In the genomic region with DNA sequence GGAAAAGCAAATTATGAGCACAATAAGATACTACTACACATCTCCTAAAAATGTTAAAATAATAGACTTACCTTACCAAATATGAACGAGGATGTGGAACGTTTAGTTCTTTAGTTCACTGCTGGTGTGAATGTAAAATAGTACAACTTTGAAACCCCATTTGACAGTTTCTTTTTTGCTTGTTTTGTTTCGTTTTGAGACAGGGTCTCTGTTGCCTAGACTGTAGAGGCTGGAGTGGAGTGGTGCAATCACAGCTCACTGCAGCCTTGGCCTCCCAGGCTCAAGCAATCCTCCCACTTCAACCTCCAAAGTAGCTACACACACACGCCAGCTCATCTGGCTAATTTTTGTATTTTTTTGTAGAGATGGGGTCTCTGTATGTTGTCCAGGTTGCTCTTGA, we compare ENCODE assay signal across 22 cellular contexts.
"Had no signal": no experiment of that assay in that cellular context is flagged by ENCODE, and none has a peak within 500 bp of the region (broad histone marks: within the 10 kb centered on the region; RNA-seq: fewer than 3 reads in every experiment).

No MANE protein-coding gene starts in this region.

- H3K9me3 ChIP-seq: body of pancreas, heart left ventricle, prostate gland, tibial artery had no signal

- H3K27ac ChIP-seq: body of pancreas, cardiac muscle cell, epithelial cell of prostate, heart left ventricle, prostate gland, tibial artery, VCaP had no signal

- H3K27me3 ChIP-seq: body of pancreas, cardiac muscle cell, heart left ventricle, tibial artery had no signal

- H3K36me3 ChIP-seq: cardiac muscle cell, heart left ventricle, prostate gland, tibial artery had no signal

- ATAC-seq: activated CD4-positive, CD25-positive, alpha-beta regulatory T cell treated with anti-CD3 and anti-CD28 coated beads, Interleukin-2, amount 50 U/mL, for 24 hours; activated CD8-positive, alpha-beta memory T cell treated with anti-CD3 and anti-CD28 coated beads, Interleukin-2, amount 10 ng/mL, durations not matched to agents 7 days and 5 days; activated CD8-positive, alpha-beta T cell treated with anti-CD3 and anti-CD28 coated beads for 36 hours; activated naive CD8-positive, alpha-beta T cell treated with anti-CD3 and anti-CD28 coated beads, Interleukin-2, amount 50 U/mL, for 24 hours; body of pancreas; heart left ventricle; natural killer cell had no signal

- H3K4me1 ChIP-seq: body of pancreas, heart left ventricle, prostate gland, tibial artery had no signal

- H3K4me3 ChIP-seq: body of pancreas, cardiac muscle cell, heart left ventricle, prostate gland, tibial artery had no signal

- DNase-seq: activated CD4-positive, alpha-beta T cell treated with anti-CD3 and anti-CD28 coated beads, Interleukin-2, amount 10 ng/mL, durations not matched to agents 24 days and 14 days; activated CD8-positive, alpha-beta memory T cell treated with anti-CD3 and anti-CD28 coated beads, Interleukin-2, amount 10 ng/mL, durations not matched to agents 7 days and 5 days; activated CD8-positive, alpha-beta T cell treated with anti-CD3 and anti-CD28 coated beads for 36 hours; activated gamma-delta T cell; activated naive CD4-positive, alpha-beta T cell treated with anti-CD3 and anti-CD28 coated beads, Interleukin-2, amount 50 U/mL, for 16 hours; activated naive CD8-positive, alpha-beta T cell treated with anti-CD3 and anti-CD28 coated beads, Interleukin-2, amount 50 U/mL, for 24 hours; activated T-cell treated with anti-CD3 and anti-CD28 coated beads for 4 hours; anterior cingulate cortex; body of pancreas; cortex of kidney; heart left ventricle; midbrain; natural killer cell; stimulated activated CD4-positive, alpha-beta T cell treated with anti-CD3 and anti-CD28 coated beads, Interleukin-4, amount 100 ng/mL, for 1 hour; substantia nigra; tibial artery had no signal

- FAIRE-seq: islet of Langerhans had no signal
